ENCODE assay signal across 27 cellular contexts in the genomic region with DNA sequence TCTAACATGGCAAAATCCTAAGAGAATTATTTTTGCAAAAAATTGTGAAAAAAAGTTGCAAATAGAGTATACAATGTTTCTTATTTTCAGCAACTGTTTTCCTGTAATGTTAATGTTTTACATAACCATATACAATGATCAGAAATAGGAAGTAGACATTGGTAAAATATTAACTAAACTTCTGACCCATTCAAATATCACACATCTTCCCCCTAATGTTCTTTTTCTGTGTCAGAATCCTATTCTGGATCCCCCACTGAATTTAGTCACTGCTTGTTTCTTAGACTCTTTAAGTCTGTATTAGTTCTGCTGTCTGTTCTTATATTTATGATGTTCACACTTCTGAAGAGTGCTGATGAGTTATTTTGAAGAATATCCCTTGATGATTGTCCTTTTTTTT.
"Had no signal": no experiment of that assay in that cellular context is flagged by ENCODE, and none has a peak within 500 bp of the region (broad histone marks: within the 10 kb centered on the region; RNA-seq: fewer than 3 reads in every experiment).

No MANE protein-coding gene starts in this region.

- H3K27ac ChIP-seq: left lung, ovary, prostate gland, skin epidermis, tibial nerve, uterus had no signal

- ATAC-seq: left cardiac atrium; left lung; mucosa of descending colon; naive thymus-derived CD4-positive, alpha-beta T cell; natural killer cell treated with Interleukin-12 subunit alpha and Interleukin-12 subunit beta and Interleukin-15 and Interleukin-18, amount 100 ng/mL, for 72 hours; right cardiac atrium; sciatic nerve; stimulated activated effector memory CD8-positive, alpha-beta T cell treated with anti-CD3 and anti-CD28 coated beads, Interleukin-12 subunit alpha, Interleukin-12 subunit beta, amount 100 ng/mL, for 72 hours; stimulated activated naive CD8-positive, alpha-beta T cell treated with anti-CD3 and anti-CD28 coated beads, Interleukin-15, amount 100 ng/mL, for 72 hours had no signal

- FAIRE-seq: keratinocyte had no signal

- H3K4me1 ChIP-seq: left lung, prostate gland, tibial nerve, uterus had no signal

- H3K9me3 ChIP-seq: left lung, mucosa of descending colon, ovary, prostate gland, tibial nerve, uterus had no signal

- H3K4me3 ChIP-seq: left lung, lung, mucosa of descending colon, ovary, prostate gland, skin epidermis, tibial nerve, uterus had no signal

- H3K36me3 ChIP-seq: left lung, ovary, prostate gland, tibial nerve, uterus had no signal

- DNase-seq: hippocampal formation; kidney glomerular epithelial cell; left cardiac atrium; left lung; mesendoderm; midbrain; mucosa of descending colon; naive thymus-derived CD4-positive, alpha-beta T cell; ovary; retina; right cardiac atrium; stimulated activated CD4-positive, alpha-beta T cell treated with anti-CD3 and anti-CD28 coated beads, Interleukin-12 subunit alpha, Interleukin-12 subunit beta, amount 100 ng/mL, for 4 hours; stimulated activated CD4-positive, alpha-beta T cell treated with anti-CD3 and anti-CD28 coated beads, Interleukin-15, amount 100 ng/mL, for 24 hours; stimulated activated CD4-positive, alpha-beta T cell treated with anti-CD3 and anti-CD28 coated beads, Interleukin-2, amount 100 ng/mL, for 24 hours; stimulated activated CD4-positive, alpha-beta T cell treated with anti-CD3 and anti-CD28 coated beads, Interleukin-4, amount 100 ng/mL, for 1 hour; stimulated activated naive CD4-positive, alpha-beta T cell treated with Interleukin-2 at 50 U/mL for 16 hours; stimulated activated naive CD8-positive, alpha-beta T cell treated with anti-CD3 and anti-CD28 coated beads, Interleukin-15, amount 100 ng/mL, for 72 hours; substantia nigra; uterus had no signal

- H3K27me3 ChIP-seq: left lung, ovary, tibial nerve, uterus had no signal
